In the genomic region with DNA sequence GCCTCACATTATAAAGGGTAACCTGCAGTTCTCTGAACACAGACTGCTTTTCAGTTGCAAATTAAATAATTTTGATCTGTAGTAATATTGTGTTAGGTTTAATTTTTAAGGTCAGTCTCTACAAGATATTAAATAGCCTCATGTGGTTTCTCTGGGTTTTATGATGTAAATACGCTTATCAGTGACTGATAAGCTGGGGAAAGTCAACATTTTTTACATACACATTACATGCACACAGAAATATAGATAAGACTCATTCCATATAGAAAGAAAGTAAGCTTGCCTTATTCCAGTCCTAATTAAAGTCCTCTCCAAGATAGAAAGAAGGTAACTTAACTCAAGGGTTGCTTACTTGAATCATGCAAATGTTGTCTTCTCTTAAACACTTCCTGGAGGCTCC, we compare ENCODE assay signal across 11 cellular contexts. TPM values are rescaled to one million over a fixed set of nuclear protein-coding genes. Genes with fewer than 3 reads are reported as not detected.
"Had no signal": no experiment of that assay in that cellular context is flagged by ENCODE, and none has a peak within 500 bp of the region (broad histone marks: within the 10 kb centered on the region; RNA-seq: fewer than 3 reads in every experiment).

No MANE protein-coding gene starts in this region.

- H3K4me3 Mint-ChIP-seq: GM23338, H9 had no signal

- H3K36me3 ChIP-seq: HAP-1 had no signal

- DNase-seq: GM23248, GOT3, H7, H9, HCEC 1CT had no signal

- H3K4me1 Mint-ChIP-seq: GM23338, H9 had no signal

- FAIRE-seq: H1, H54 had no signal

- ATAC-seq: GM23338, HCT116 had no signal

- H2AFZ ChIP-seq: GM23248, GM23338 had no signal

- H3K4me2 ChIP-seq: GM23338 had no signal

- H3K27ac ChIP-seq: GM23248 had no signal

- H3K4me3 ChIP-seq: GM23248, GM23338, HAP-1 had no signal

- H3K9me3 Mint-ChIP-seq: GM23338 had no signal

- H3K27ac Mint-ChIP-seq: GM23338, H9 had no signal

- H3K9me3 ChIP-seq: HAP-1 had no signal

- H3K4me1 ChIP-seq: HAP-1 had no signal

RNA-seq across cellular contexts. Expression of a gene that starts 1.6 kb away (rescaled TPM):
- total RNA-seq: GM23248, GM23338, H1, H4, H7, H9 had no signal
- polyA plus RNA-seq: GM23248, GM23338, H1 had no signal

RNA-seq across cellular contexts. Expression of a gene that starts 16.4 kb away (rescaled TPM):
- total RNA-seq: GM23248, GM23338, H1, H4, H7, H9 had no signal
- polyA plus RNA-seq: GM23248, GM23338, H1 had no signal
